ENCODE assay signal across 21 cellular contexts in genomic region chr9:16833285-16833684, GRCh38.
"Had no signal": no experiment of that assay in that cellular context is flagged by ENCODE, and none has a peak within 500 bp of the region (broad histone marks: within the 10 kb centered on the region; RNA-seq: fewer than 3 reads in every experiment).

No MANE protein-coding gene starts in this region.

- DNase-seq: dorsolateral prefrontal cortex; effector CD4-positive, alpha-beta T cell; mesendoderm; natural killer cell; pancreas; right lobe of liver; small intestine; stimulated activated CD4-positive, alpha-beta T cell treated with anti-CD3 and anti-CD28 coated beads, Interleukin-1b, Interleukin-23, amount 100 ng/mL, for 48 hours; stimulated activated CD4-positive, alpha-beta T cell treated with anti-CD3 and anti-CD28 coated beads, Interleukin-4, amount 100 ng/mL, for 1 hour; stimulated activated naive CD4-positive, alpha-beta T cell treated with Interleukin-2 at 50 U/mL for 16 hours; stomach; thyroid gland had no signal

- H3K4me3 Mint-ChIP-seq: natural killer cell; neural crest cell; stimulated activated effector memory CD8-positive, alpha-beta T cell treated with anti-CD3 and anti-CD28 coated beads, Interleukin-12 subunit alpha, Interleukin-12 subunit beta, amount 100 ng/mL, for 72 hours had no signal

- H3K9me3 Mint-ChIP-seq: natural killer cell had no signal

- H3K36me3 Mint-ChIP-seq: stimulated activated effector memory CD8-positive, alpha-beta T cell treated with anti-CD3 and anti-CD28 coated beads, Interleukin-12 subunit alpha, Interleukin-12 subunit beta, amount 100 ng/mL, for 72 hours had no signal

- H3K36me3 ChIP-seq: neutrophil, pancreas, right lobe of liver, stomach, thyroid gland, upper lobe of left lung had no signal

- ATAC-seq: left lobe of liver; natural killer cell; pancreas; right lobe of liver; stimulated activated effector memory CD8-positive, alpha-beta T cell treated with anti-CD3 and anti-CD28 coated beads, Interleukin-12 subunit alpha, Interleukin-12 subunit beta, amount 100 ng/mL, for 72 hours had no signal

- H3K27ac ChIP-seq: dorsolateral prefrontal cortex, neutrophil, pancreas, right lobe of liver, stomach, thyroid gland, upper lobe of left lung had no signal

- H3K9me3 ChIP-seq: neutrophil, pancreas, right lobe of liver, stomach, thyroid gland, upper lobe of left lung had no signal

- H3K4me1 Mint-ChIP-seq: stimulated activated effector memory CD8-positive, alpha-beta T cell treated with anti-CD3 and anti-CD28 coated beads, Interleukin-12 subunit alpha, Interleukin-12 subunit beta, amount 100 ng/mL, for 72 hours had no signal

- FAIRE-seq: colon, frontal cortex, keratinocyte, pancreas, small intestine, urothelium cell line had no signal

- H3K27ac Mint-ChIP-seq: natural killer cell; stimulated activated effector memory CD8-positive, alpha-beta T cell treated with anti-CD3 and anti-CD28 coated beads, Interleukin-12 subunit alpha, Interleukin-12 subunit beta, amount 100 ng/mL, for 72 hours had no signal

- H3K4me3 ChIP-seq: dorsolateral prefrontal cortex, pancreas, right lobe of liver, stomach, thyroid gland, upper lobe of left lung had no signal

- H3K27me3 ChIP-seq: pancreas, right lobe of liver, thyroid gland, upper lobe of left lung had no signal

- H3K4me1 ChIP-seq: right lobe of liver had no signal
